ENCODE assay signal across 19 cellular contexts in genomic region chr14:92470215-92470614, GRCh38. TPM values are rescaled to one million over a fixed set of nuclear protein-coding genes. Genes with fewer than 3 reads are reported as not detected.
DNase-seq lines count a peak whose midpoint lies in the region; ATAC-seq and TF ChIP-seq lines count a peak whose summit lies in the region.
"Had no signal": no experiment of that assay in that cellular context is flagged by ENCODE, and none has a peak within 500 bp of the region (broad histone marks: within the 10 kb centered on the region; RNA-seq: fewer than 3 reads in every experiment).

No MANE protein-coding gene starts in this region.

- no peak overlapping the region for H3K4me3 Mint-ChIP-seq in Caco-2 (ENCODE audit: unreplicated experiment)
- H3K4me3 Mint-ChIP-seq: activated T-cell treated with anti-CD3 and anti-CD28 coated beads, Interleukin-2, amount 50 U/mL, for 4 hours; natural killer cell treated with Interleukin-12 subunit alpha and Interleukin-12 subunit beta and Interleukin-15 and Interleukin-18, amount 100 ng/mL, for 72 hours; T-helper 1 cell treated with Interleukin-12 subunit alpha and Interleukin-12 subunit beta and Interleukin-4 antibody, amounts not matched to agents 30 μg/mL and 1 μg/mL, for 36 hours had no signal

- DNase-seq in Caco-2 (no peak), HT1080 (ENCODE audit: low read depth) (peak; percentile 50), astrocyte of the hippocampus (ENCODE audit: low read depth, low spot score) (peak; percentile 53), kidney epithelial cell (ENCODE audit: low read depth) (peak; percentile 34), T-helper 9 cell (no peak)
- no peak for DNase-seq in activated naive CD4-positive, alpha-beta T cell treated with Interleukin-2 at 50 U/mL for 16 hours
- no peak for DNase-seq in stimulated activated CD4-positive, alpha-beta T cell treated with anti-CD3 and anti-CD28 coated beads, Interleukin-15, amount 100 ng/mL, for 24 hours
- DNase-seq: activated CD4-positive, alpha-beta T cell treated with anti-CD3 and anti-CD28 coated beads for 4 hours; activated T-cell treated with anti-CD3 and anti-CD28 coated beads, Interleukin-2, amount 50 U/mL, for 4 hours; amygdala; head of caudate nucleus; NCI-H1048; right cardiac atrium; stimulated activated naive CD4-positive, alpha-beta T cell; uterus had no signal

- POLR2A ChIA-PET in Caco-2 (lab: Charles Lee): interaction anchor here (0.5 kb wide), 1 partner anchor 31 kb away, joined by 3 read pairs; no protein-coding TSS in a partner anchor

- H3K27ac Mint-ChIP-seq in Caco-2 (ENCODE audit: unreplicated experiment): peak overlapping the region; percentile 78
- H3K27ac Mint-ChIP-seq: T-helper 1 cell treated with Interleukin-12 subunit alpha and Interleukin-12 subunit beta and Interleukin-4 antibody, amounts not matched to agents 30 μg/mL and 1 μg/mL, for 36 hours had no signal

- ATAC-seq in HG02981 (IDR thresholded peaks at IDR 0.05; ENCODE audit: unreplicated experiment): no peak
- ATAC-seq: activated T-cell treated with anti-CD3 and anti-CD28 coated beads, Interleukin-2, amount 50 U/mL, for 4 hours; natural killer cell treated with Interleukin-12 subunit alpha and Interleukin-12 subunit beta and Interleukin-15 and Interleukin-18, amount 100 ng/mL, for 72 hours; Panc1; right cardiac atrium had no signal

- CTCF ChIA-PET in Caco-2 (lab: Charles Lee): interaction anchor here (0.6 kb wide), 1 partner anchor 205 kb away, joined by 3 read pairs; no protein-coding TSS in a partner anchor

- peaks cover 7% of the 10 kb centered on the region; the same call in 1 of the 2 replicates for H3K9me3 ChIP-seq in Caco-2
- H3K9me3 ChIP-seq: uterus had no signal

- no peaks in the 10 kb centered on the region for H3K36me3 Mint-ChIP-seq in Caco-2 (ENCODE audit: insufficient read depth, unreplicated experiment)

- intact Hi-C loops in Caco-2 (cut with micrococcal nuclease; ENCODE audit: unreplicated experiment): no loop called here

- peaks cover 40% of the 10 kb centered on the region for H3K4me1 ChIP-seq in Caco-2
- H3K4me1 ChIP-seq: uterus had no signal

- H3K36me3 ChIP-seq in Caco-2 (ENCODE audit: control insufficient read depth, insufficient read depth, low read length) (no peaks in the 10 kb centered on the region), kidney epithelial cell (ENCODE audit: control insufficient read depth, insufficient read depth, low read length) (no peaks in the 10 kb centered on the region)
- H3K36me3 ChIP-seq: uterus had no signal

- H3K9me3 Mint-ChIP-seq in Caco-2 (ENCODE audit: unreplicated experiment): no peaks in the 10 kb centered on the region

- H3K27me3 ChIP-seq in Caco-2 (replicated peaks; ENCODE audit: control insufficient read depth, insufficient read depth, low read length) (no peaks in the 10 kb centered on the region), kidney epithelial cell (ENCODE audit: control insufficient read depth, insufficient read depth, low read length) (no peaks in the 10 kb centered on the region)
- H3K27me3 ChIP-seq: uterus had no signal

- H3K4me3 ChIP-seq in Caco-2 (ENCODE audit: low read depth, low read length) (no peak overlapping the region), kidney epithelial cell (ENCODE audit: low read depth, low read length) (no peak overlapping the region)
- H3K4me3 ChIP-seq: uterus had no signal

- peaks cover 16% of the 10 kb centered on the region for H3K4me1 Mint-ChIP-seq in Caco-2 (ENCODE audit: low read depth, unreplicated experiment)

- BruUV-seq in Caco-2 (replicated peaks; lab: Mats Ljungman, UMichigan): no TSS peak

- no peak for TF ChIP-seq CTCF in Caco-2 (IDR thresholded peaks at IDR 0.05; ENCODE audit: insufficient read depth in 1 of 2, low read depth in 1 of 2, low read length in 1 of 2, severe bottlenecking in 1 of 2, unreplicated experiment in 1 of 2)
- TF ChIP-seq CTCF in kidney epithelial cell (IDR thresholded peaks at IDR 0.05; ENCODE audit: insufficient read depth, low read length, poor library complexity, severe bottlenecking): no peak

- no peaks in the 10 kb centered on the region for H3K27me3 Mint-ChIP-seq in Caco-2 (ENCODE audit: insufficient read depth, unreplicated experiment)
- H3K27me3 Mint-ChIP-seq: natural killer cell treated with Interleukin-12 subunit alpha and Interleukin-12 subunit beta and Interleukin-15 and Interleukin-18, amount 100 ng/mL, for 72 hours had no signal

RNA-seq across cellular contexts. Expression of gene RIN3, which starts 43.4 kb away (rescaled TPM):
- total RNA-seq in Caco-2 (2022) (18.4 and 20.7 TPM in 2 replicates), kidney epithelial cell (5.1 and 6.0 TPM in 2 replicates)
- total RNA-seq in HT1080 (2014; rRNA removed; shearing (Covaris generic)): 3.0 and 6.6 TPM in 2 replicates
- 13.0 and 13.5 TPM in 2 replicates for polyA plus RNA-seq in HT1080 (2015; cell fraction: cytosol; rRNA removed)
- polyA plus RNA-seq in HT1080 (2015; cell fraction: nucleus; rRNA removed): 5.1 and 6.8 TPM in 2 replicates

Comparison
In these comparisons a context has a peak if more than half of its experiments do, and no peak if none do; other contexts are left out.
1. DNase-seq: peak in HT1080 (single experiment), astrocyte of the hippocampus (single experiment) and kidney epithelial cell (single experiment); none in Caco-2 (0 of 2), T-helper 9 cell (single experiment), activated naive CD4-positive, alpha-beta T cell treated with Interleukin-2 at 50 U/mL for 16 hours (single experiment) and stimulated activated CD4-positive, alpha-beta T cell treated with anti-CD3 and anti-CD28 coated beads, Interleukin-15, amount 100 ng/mL, for 24 hours (single experiment).